In the genomic region with DNA sequence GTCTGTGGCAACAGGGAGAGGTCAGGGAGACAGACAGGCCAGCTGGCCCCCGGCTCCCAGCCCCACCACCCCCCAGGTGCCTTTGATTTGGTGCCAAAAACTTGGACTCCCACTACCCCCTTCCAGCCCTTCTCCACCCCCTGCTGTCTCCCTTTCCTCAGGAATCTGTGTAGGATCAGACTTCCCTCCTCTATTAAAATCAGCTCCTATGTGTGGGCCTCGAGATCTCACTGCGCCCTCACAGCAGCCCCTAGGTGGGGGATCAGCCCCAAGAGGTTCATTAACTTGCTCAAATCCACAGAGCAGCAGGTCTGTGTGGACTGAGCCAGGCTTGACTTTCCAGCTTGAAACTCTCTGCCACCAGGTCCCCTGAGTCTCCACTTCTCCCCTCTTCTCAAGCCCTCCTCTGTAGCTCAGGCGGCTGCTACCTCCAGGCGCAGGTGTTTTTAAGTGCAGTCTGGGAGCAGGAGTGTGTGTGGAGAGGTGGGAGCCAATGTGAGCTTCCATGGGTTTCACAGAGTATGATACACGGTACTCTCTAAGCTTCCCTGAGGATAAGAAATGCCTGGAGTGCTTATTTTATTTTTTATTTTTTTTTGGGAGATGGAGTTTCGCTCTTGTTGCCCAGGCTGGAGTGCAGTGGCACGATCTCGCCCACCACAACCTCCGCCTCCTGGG, we compare ENCODE assay signal across 17 cellular contexts. TPM values are rescaled to one million over a fixed set of nuclear protein-coding genes. Genes with fewer than 3 reads are reported as not detected.
DNase-seq lines count a peak whose midpoint lies in the region; ATAC-seq and TF ChIP-seq lines count a peak whose summit lies in the region.
"Had no signal": no experiment of that assay in that cellular context is flagged by ENCODE, and none has a peak within 500 bp of the region (broad histone marks: within the 10 kb centered on the region; RNA-seq: fewer than 3 reads in every experiment).

No MANE protein-coding gene starts in this region.

- no peaks in the 10 kb centered on the region for H3K9me3 Mint-ChIP-seq in nephron progenitor cell

- peak overlapping the region; percentile 50 for H3K9ac ChIP-seq in NT2/D1 (ENCODE audit: insufficient read length, low read depth)
- H3K9ac ChIP-seq: GM23248 had no signal

- peaks cover 5% of the 10 kb centered on the region for H3K36me3 Mint-ChIP-seq in nephron progenitor cell (ENCODE audit: low read depth)

- peaks cover 20% of the 10 kb centered on the region for H3K27me3 Mint-ChIP-seq in nephron progenitor cell (ENCODE audit: low read depth, poor library complexity)

- H3K9me3 ChIP-seq in NT2/D1 (ENCODE audit: insufficient read depth, low read length), result no peaks in the 10 kb centered on the region

- DNase-seq in DMS79 (lab: John Stamatoyannopoulos, UW), result peak; percentile 71
- peak; percentile 65 for DNase-seq in H7
- DNase-seq in NT2/D1 (ENCODE audit: low read depth, low spot score), result no peak
- no peak for DNase-seq in nephron progenitor cell
- no peak for DNase-seq in NCI-H2081 treated with DMSO at 0.1 percent for 48 hours (lab: John Stamatoyannopoulos, UW)
- no peak for DNase-seq in activated CD4-positive, alpha-beta T cell treated with anti-CD3 and anti-CD28 coated beads for 48 hours
- DNase-seq: COR-L47, DMS153, GM23248, KBM-7, MV-4-11, NCI-H2081, NCI-H510A, NCI-H774 had no signal

- peak overlapping the region; percentile 28 for H3K27ac Mint-ChIP-seq in nephron progenitor cell

- H3K27me3 ChIP-seq in H7 (ENCODE audit: control insufficient read depth, insufficient read depth, low read length), result peaks cover 2% of the 10 kb centered on the region; the same call in 1 of the 2 replicates
- no peaks in the 10 kb centered on the region for H3K27me3 ChIP-seq in NT2/D1 (ENCODE audit: insufficient read depth, insufficient read length)

- H3K4me1 ChIP-seq in NT2/D1 (ENCODE audit: insufficient read depth, insufficient read length), result peaks cover 9% of the 10 kb centered on the region

- no peak for TF ChIP-seq CTCF in nephron progenitor cell (IDR thresholded peaks at IDR 0.05)

- no peak overlapping the region for H3K4me3 Mint-ChIP-seq in nephron progenitor cell

- no peaks in the 10 kb centered on the region for H3K36me3 ChIP-seq in H7 (replicated peaks; ENCODE audit: control insufficient read depth, insufficient read depth, low read length)
- H3K36me3 ChIP-seq in NT2/D1 (ENCODE audit: insufficient read depth, insufficient read length, low read length), result peaks cover 2% of the 10 kb centered on the region

- no peak for ATAC-seq in HG03175 (IDR thresholded peaks at IDR 0.05; ENCODE audit: unreplicated experiment)
- ATAC-seq: Panc1 had no signal

- peaks cover 17% of the 10 kb centered on the region for H3K4me1 Mint-ChIP-seq in nephron progenitor cell

- H3K4me3 ChIP-seq in H7 (ENCODE audit: insufficient read depth, low read depth, low read length) (no peak overlapping the region), NT2/D1 (ENCODE audit: insufficient read length, low read depth) (no peak overlapping the region)
- H3K4me3 ChIP-seq: GM23248 had no signal

RNA-seq across cellular contexts. Expression of a gene that starts 1.7 kb away (rescaled TPM):
- total RNA-seq in H7 (2014; rRNA removed; shearing (Covaris generic)), result 0.07 TPM in 1 of 2 replicates, not detected in the other
- total RNA-seq: GM23248 had no signal

RNA-seq across cellular contexts. Expression of a gene that starts 6.8 kb away (rescaled TPM):
- total RNA-seq in H7 (2014; rRNA removed; shearing (Covaris generic)), result not detected in 2 replicates
- total RNA-seq: SK-MEL-5 had no signal

RNA-seq across cellular contexts. Expression of a gene that starts 10.5 kb away (rescaled TPM):
- total RNA-seq in H7 (2014; rRNA removed; shearing (Covaris generic)), result 208 and 225 TPM in 2 replicates

RNA-seq across cellular contexts. Expression of a gene that starts 21.5 kb away (rescaled TPM):
- total RNA-seq in H7 (2014; rRNA removed; shearing (Covaris generic)), result 179 and 182 TPM in 2 replicates

RNA-seq across cellular contexts. Expression of a gene that starts 28.5 kb away (rescaled TPM):
- 0.21 TPM in 1 of 2 replicates, not detected in the other for total RNA-seq in H7 (2014; rRNA removed; shearing (Covaris generic))
- total RNA-seq: GM23248, SK-MEL-5 had no signal

Comparison
In these comparisons a context has a peak if more than half of its experiments do, and no peak if none do; other contexts are left out.
1. DNase-seq: peak in DMS79 (single experiment) and H7 (single experiment); none in NT2/D1 (single experiment), nephron progenitor cell (single experiment), NCI-H2081 treated with DMSO at 0.1 percent for 48 hours (single experiment) and activated CD4-positive, alpha-beta T cell treated with anti-CD3 and anti-CD28 coated beads for 48 hours (single experiment).